Comparison of ENCODE assay signal across 18 cellular contexts in genomic region chr3:31984321-31984720, GRCh38.
"Had no signal": no experiment of that assay in that cellular context is flagged by ENCODE, and none has a peak within 500 bp of the region (broad histone marks: within the 10 kb centered on the region; RNA-seq: fewer than 3 reads in every experiment).

No MANE protein-coding gene starts in this region.

- H3K36me3 ChIP-seq: heart left ventricle, stomach, thoracic aorta, transverse colon had no signal

- H3K9me3 ChIP-seq: mucosa of descending colon had no signal

- H3K4me3 Mint-ChIP-seq: central memory CD8-positive, alpha-beta T cell; natural killer cell had no signal

- ATAC-seq: heart left ventricle, left colon, mucosa of descending colon, natural killer cell, sciatic nerve had no signal

- H3K27ac ChIP-seq: dorsolateral prefrontal cortex, heart left ventricle, stomach, thoracic aorta, transverse colon had no signal

- H3K27ac Mint-ChIP-seq: natural killer cell had no signal

- H3K4me3 ChIP-seq: dorsolateral prefrontal cortex, heart left ventricle, mucosa of descending colon, stomach, thoracic aorta, transverse colon had no signal

- H3K9me3 Mint-ChIP-seq: central memory CD8-positive, alpha-beta T cell; natural killer cell; neural crest cell had no signal

- H3K36me3 Mint-ChIP-seq: natural killer cell had no signal

- H3K27me3 ChIP-seq: dorsolateral prefrontal cortex, transverse colon had no signal

- DNase-seq: cortex of kidney; dorsolateral prefrontal cortex; effector CD8-positive, alpha-beta T cell; foreskin melanocyte; heart left ventricle; hippocampal formation; left colon; mucosa of descending colon; natural killer cell; posterior cingulate gyrus; stimulated activated CD4-positive, alpha-beta T cell treated with anti-CD3 and anti-CD28 coated beads, Interleukin-12 subunit alpha, Interleukin-12 subunit beta, amount 100 ng/mL, for 4 hours; stomach; substantia nigra; transverse colon had no signal
